ENCODE assay signal across 20 cellular contexts in the genomic region with DNA sequence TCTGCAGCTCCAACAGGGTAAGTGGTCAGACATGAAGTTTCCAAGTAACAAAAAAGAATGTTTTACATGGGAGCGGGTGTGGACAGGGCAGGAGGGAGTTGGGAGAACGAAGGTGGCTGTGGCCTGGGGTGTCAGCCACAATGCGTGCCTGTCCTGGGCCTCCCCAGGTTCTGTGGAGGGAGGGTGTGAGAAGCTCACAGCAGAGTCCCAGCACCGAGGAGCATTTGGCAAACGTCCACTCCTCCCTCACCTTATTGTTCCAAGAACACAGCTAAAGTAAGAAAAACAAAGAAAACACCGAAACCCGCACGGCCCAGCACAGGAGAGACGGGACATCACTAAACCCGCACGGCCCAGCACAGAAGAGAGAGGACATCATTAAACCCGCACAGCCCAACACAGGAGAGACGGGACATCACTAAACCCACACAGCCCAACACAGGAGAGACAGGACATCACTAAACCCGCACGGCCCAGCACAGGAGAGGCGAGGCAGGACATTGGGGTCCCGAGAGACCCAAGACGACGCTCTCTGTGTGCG.
DNase-seq lines count a peak whose midpoint lies in the region; ATAC-seq, FAIRE-seq and TF ChIP-seq lines count a peak whose summit lies in the region.
"Had no signal": no experiment of that assay in that cellular context is flagged by ENCODE, and none has a peak within 500 bp of the region (broad histone marks: within the 10 kb centered on the region; RNA-seq: fewer than 3 reads in every experiment).

No MANE protein-coding gene starts in this region.

- CTCF ChIA-PET in H1 (lab: Charles Lee; ENCODE audit: partially characterized antibody) = interaction anchor here (1.8 kb wide), 1 partner anchor 12 kb away, joined by 4 read pairs; no protein-coding TSS in a partner anchor
- CTCF ChIA-PET in CD8-positive, alpha-beta T cell (lab: Charles Lee) = no interaction called here

- no peaks in the 10 kb centered on the region for H3K9me3 Mint-ChIP-seq in nephron progenitor cell
- no peaks in the 10 kb centered on the region for H3K9me3 Mint-ChIP-seq in CD8-positive, alpha-beta T cell
- H3K9me3 Mint-ChIP-seq: activated CD8-positive, alpha-beta T cell treated with anti-CD3 and anti-CD28 coated beads for 36 hours; activated naive CD4-positive, alpha-beta T cell treated with anti-CD3 and anti-CD28 coated beads, Interleukin-2, amount 50 U/mL, for 24 hours had no signal

- WGBS in H1 (ENCODE audit: extremely low coverage in 1 of 2, insufficient coverage in 1 of 2, insufficient read length in 1 of 2, insufficient replicate concordance in 2 of 2, low coverage in 1 of 2, low lambda C conversion rate in 2 of 2, missing lambda C conversion rate in 1 of 2), 2 experiments = 84% methylated on average over 17 of the region's 20 CpGs; no CpG with 5 or more reads in 1 of the 2 experiments

- H3K18ac ChIP-seq in H1 (ENCODE audit: extremely low read depth, low read length) = no peak overlapping the region

- no peak for FAIRE-seq in H1 (lab: Jason Lieb, UNC)
- FAIRE-seq in urothelium cell line (lab: Jason Lieb, UNC) = peak; percentile 91
- FAIRE-seq: endothelial cell of umbilical vein, islet of Langerhans had no signal

- no peak overlapping the region for H2BK20ac ChIP-seq in H1 (ENCODE audit: low read length)

- peak overlapping the region; percentile 48; the same call in 1 of the 2 replicates for H2AK5ac ChIP-seq in H1 (ENCODE audit: low read depth, low read length)

- H3K4ac ChIP-seq in H1 (replicated peaks; ENCODE audit: insufficient read length, low read depth, low read length) = no peak overlapping the region

- H4K20me1 ChIP-seq in H1 (replicated peaks in 1 of 2; ENCODE audit: control insufficient read depth in 1 of 2, insufficient read depth in 2 of 2, low read length in 2 of 2) = peaks cover 0 to 6% of the 10 kb centered on the region in 2 experiments

- no peaks in the 10 kb centered on the region for H3K79me2 ChIP-seq in H1 (ENCODE audit: control insufficient read depth in 1 of 2, insufficient read depth in 2 of 2, low read length in 2 of 2)

- H3K79me1 ChIP-seq in H1 (ENCODE audit: low read depth, low read length) = peaks cover 3% of the 10 kb centered on the region; the same call in 1 of the 2 replicates

- no peak for TF ChIP-seq RAD21 in H1 (IDR thresholded peaks at IDR 0.05 in 1 of 2, conservative IDR thresholded peaks at IDR 0.05 in 1 of 2; ENCODE audit: low read depth in 2 of 2, low read length in 2 of 2)

- H3K27ac ChIP-seq in H1 (ENCODE audit: low read depth, low read length) = no peak overlapping the region
- H3K27ac ChIP-seq in CD8-positive, alpha-beta T cell (ENCODE audit: low read depth, low read length) = no peak overlapping the region
- H3K27ac ChIP-seq: cardiac muscle cell, gastroesophageal sphincter, SJCRH30, vagina had no signal

- no peak overlapping the region for H3K4me2 ChIP-seq in H1 (ENCODE audit: insufficient read depth in 1 of 2, low read depth in 2 of 2, low read length in 2 of 2)

- peak overlapping the region; percentile 75; the same call in 1 of the 2 replicates for H2BK5ac ChIP-seq in H1 (ENCODE audit: low read depth, low read length)

- no peaks in the 10 kb centered on the region for H3K9me3 ChIP-seq in H1 (ENCODE audit: insufficient read depth in 2 of 2, low read depth in 1 of 2, low read length in 1 of 2)
- no peaks in the 10 kb centered on the region for H3K9me3 ChIP-seq in CD8-positive, alpha-beta T cell (ENCODE audit: low read length)
- H3K9me3 ChIP-seq: gastroesophageal sphincter, HAP-1, SJCRH30, vagina had no signal

- H3K56ac ChIP-seq in H1 (replicated peaks; ENCODE audit: insufficient read length, low read depth, low read length) = no peak overlapping the region

- no peak for ATAC-seq in CD8-positive, alpha-beta T cell
- ATAC-seq: activated CD8-positive, alpha-beta T cell treated with anti-CD3 and anti-CD28 coated beads for 36 hours; gastroesophageal sphincter had no signal

- TF ChIP-seq CTCF in H1 (IDR thresholded peaks at IDR 0.05; ENCODE audit: control extremely low read depth in 1 of 3, insufficient read depth in 1 of 3, low read depth in 1 of 3, low read length in 3 of 3) = no peak
- TF ChIP-seq CTCF in nephron progenitor cell (IDR thresholded peaks at IDR 0.05) = no peak
- TF ChIP-seq CTCF in CD8-positive, alpha-beta T cell (IDR thresholded peaks at IDR 0.05) = no peak

- DNase-seq in activated naive CD4-positive, alpha-beta T cell treated with anti-CD3 and anti-CD28 coated beads, Interleukin-2, amount 50 U/mL, for 16 hours = peak; percentile 3
- no peak for DNase-seq in activated naive CD4-positive, alpha-beta T cell (lab: John Stamatoyannopoulos, UW)
- DNase-seq in H1 (ENCODE audit: low read depth in 1 of 2, low spot score in 2 of 2) = no peak
- DNase-seq in nephron progenitor cell = peak; percentile 3
- no peak for DNase-seq in urothelium cell line (ENCODE audit: low spot score)
- no peak for DNase-seq in CD8-positive, alpha-beta T cell
- no peak for DNase-seq in stimulated activated CD4-positive, alpha-beta T cell treated with anti-CD3 and anti-CD28 coated beads, Interleukin-12 subunit alpha, Interleukin-12 subunit beta, amount 100 ng/mL, for 4 hours
- no peak for DNase-seq in iPS-NIHi7 (ENCODE audit: extremely low spot score)
- DNase-seq: activated CD8-positive, alpha-beta T cell treated with anti-CD3 and anti-CD28 coated beads for 36 hours; NCI-H1048; retina; SJCRH30; stimulated activated CD4-positive, alpha-beta T cell treated with anti-CD3 and anti-CD28 coated beads, Interleukin-4, amount 100 ng/mL, for 1 hour had no signal

- H3K4me3 ChIP-seq in H1 (ENCODE audit: extremely low read depth in 1 of 4, insufficient read depth in 2 of 4, low read depth in 3 of 4, low read length in 4 of 4) = no peak overlapping the region
- H3K4me3 ChIP-seq in CD8-positive, alpha-beta T cell (ENCODE audit: low read depth, low read length) = no peak overlapping the region
- H3K4me3 ChIP-seq: cardiac muscle cell, gastroesophageal sphincter, HAP-1, SJCRH30, vagina had no signal

- no peak overlapping the region for H2BK12ac ChIP-seq in H1 (ENCODE audit: low read depth, low read length)

- no peaks in the 10 kb centered on the region for H3K27me3 Mint-ChIP-seq in nephron progenitor cell (ENCODE audit: low read depth, poor library complexity)
- H3K27me3 Mint-ChIP-seq in CD8-positive, alpha-beta T cell (ENCODE audit: low read depth) = no peaks in the 10 kb centered on the region
- H3K27me3 Mint-ChIP-seq: activated CD8-positive, alpha-beta T cell treated with anti-CD3 and anti-CD28 coated beads for 36 hours; activated naive CD4-positive, alpha-beta T cell treated with anti-CD3 and anti-CD28 coated beads, Interleukin-2, amount 50 U/mL, for 24 hours had no signal

- no peak for TF ChIP-seq POLR2A in H1 (IDR thresholded peaks at IDR 0.05; ENCODE audit: control extremely low read depth in 1 of 2, low read depth in 2 of 2, low read length in 2 of 2)

- H3K4me3 Mint-ChIP-seq in nephron progenitor cell = no peak overlapping the region
- no peak overlapping the region for H3K4me3 Mint-ChIP-seq in CD8-positive, alpha-beta T cell
- H3K4me3 Mint-ChIP-seq: activated CD8-positive, alpha-beta T cell treated with anti-CD3 and anti-CD28 coated beads for 36 hours; activated naive CD4-positive, alpha-beta T cell treated with anti-CD3 and anti-CD28 coated beads, Interleukin-2, amount 50 U/mL, for 24 hours had no signal

- no peak overlapping the region for H3K23ac ChIP-seq in H1 (ENCODE audit: insufficient read length)

- H4K5ac ChIP-seq in H1 (ENCODE audit: insufficient read length, low read depth, low read length) = no peak overlapping the region

- TF ChIP-seq EP300 in H1 (IDR thresholded peaks at IDR 0.05; ENCODE audit: borderline replicate concordance in 1 of 2, low read depth in 2 of 2, low read length in 2 of 2) = no peak

- peak overlapping the region; percentile 88 for H3K27ac Mint-ChIP-seq in nephron progenitor cell
- H3K27ac Mint-ChIP-seq in CD8-positive, alpha-beta T cell = no peak overlapping the region
- H3K27ac Mint-ChIP-seq: activated CD8-positive, alpha-beta T cell treated with anti-CD3 and anti-CD28 coated beads for 36 hours; activated naive CD4-positive, alpha-beta T cell treated with anti-CD3 and anti-CD28 coated beads, Interleukin-2, amount 50 U/mL, for 24 hours had no signal

- no peak overlapping the region for H2AFZ ChIP-seq in H1 (ENCODE audit: low read length)

- no peak overlapping the region for H4K8ac ChIP-seq in H1 (ENCODE audit: extremely low read depth, insufficient read depth, low read length)

- H4K91ac ChIP-seq in H1 (replicated peaks; ENCODE audit: insufficient read length, low read length) = no peak overlapping the region

- no peaks in the 10 kb centered on the region; a peak in 1 of 7 replicates for H3K4me1 ChIP-seq in H1 (replicated peaks in 1 of 4; ENCODE audit: control insufficient read depth in 3 of 4, insufficient read depth in 4 of 4, low read length in 3 of 4)
- H3K4me1 ChIP-seq in CD8-positive, alpha-beta T cell (ENCODE audit: insufficient read depth, low read length) = no peaks in the 10 kb centered on the region
- H3K4me1 ChIP-seq: HAP-1, vagina had no signal

- H3K27me3 ChIP-seq in H1 (replicated peaks in 1 of 4; ENCODE audit: control insufficient read depth in 3 of 4, extremely low read depth in 1 of 4, insufficient read depth in 3 of 4, low read length in 3 of 4) = no peaks in the 10 kb centered on the region
- no peaks in the 10 kb centered on the region for H3K27me3 ChIP-seq in CD8-positive, alpha-beta T cell (ENCODE audit: insufficient read depth, low read length)
- H3K27me3 ChIP-seq: cardiac muscle cell, gastroesophageal sphincter, SJCRH30, vagina had no signal

- intact Hi-C loops in CD8-positive, alpha-beta T cell (cut with DNase I, micrococcal nuclease) = no loop called here

- H3K36me3 Mint-ChIP-seq in nephron progenitor cell (ENCODE audit: low read depth) = no peaks in the 10 kb centered on the region
- H3K36me3 Mint-ChIP-seq in CD8-positive, alpha-beta T cell = peaks cover 5% of the 10 kb centered on the region
- H3K36me3 Mint-ChIP-seq: activated naive CD4-positive, alpha-beta T cell treated with anti-CD3 and anti-CD28 coated beads, Interleukin-2, amount 50 U/mL, for 24 hours had no signal

- no peaks in the 10 kb centered on the region for H3K23me2 ChIP-seq in H1 (ENCODE audit: low read depth, low read length)

- no peak overlapping the region for H2BK15ac ChIP-seq in H1 (ENCODE audit: low read length)

- H3K36me3 ChIP-seq in H1 (ENCODE audit: control insufficient read depth in 2 of 4, insufficient read depth in 4 of 4, low read length in 3 of 4) = no peaks in the 10 kb centered on the region
- H3K36me3 ChIP-seq in CD8-positive, alpha-beta T cell (ENCODE audit: insufficient read depth, low read length) = no peaks in the 10 kb centered on the region
- H3K36me3 ChIP-seq: cardiac muscle cell, HAP-1, SJCRH30, vagina had no signal

- no peak overlapping the region for H3K9ac ChIP-seq in H1 (replicated peaks in 1 of 4; ENCODE audit: extremely low read depth in 1 of 4, low read depth in 3 of 4, low read length in 3 of 4)

- H2BK120ac ChIP-seq in H1 (replicated peaks; ENCODE audit: low read depth, low read length) = no peak overlapping the region

- POLR2A ChIA-PET in H1 (lab: Charles Lee; ENCODE audit: partially characterized antibody) = no interaction called here
- POLR2A ChIA-PET in CD8-positive, alpha-beta T cell (lab: Charles Lee) = no interaction called here

- H3K4me1 Mint-ChIP-seq in nephron progenitor cell = peaks cover 57% of the 10 kb centered on the region
- H3K4me1 Mint-ChIP-seq in CD8-positive, alpha-beta T cell (ENCODE audit: low read depth) = peaks cover 2% of the 10 kb centered on the region
- H3K4me1 Mint-ChIP-seq: activated naive CD4-positive, alpha-beta T cell treated with anti-CD3 and anti-CD28 coated beads, Interleukin-2, amount 50 U/mL, for 24 hours had no signal

- H3K14ac ChIP-seq in H1 (ENCODE audit: insufficient read length) = no peak overlapping the region

Comparison
In these comparisons a context has a peak if more than half of its experiments do, and no peak if none do; other contexts are left out.
1. DNase-seq: peak in activated naive CD4-positive, alpha-beta T cell treated with anti-CD3 and anti-CD28 coated beads, Interleukin-2, amount 50 U/mL, for 16 hours (single experiment) and nephron progenitor cell (single experiment); none in activated naive CD4-positive, alpha-beta T cell (0 of 4), H1 (0 of 2), urothelium cell line (single experiment), CD8-positive, alpha-beta T cell (0 of 7), stimulated activated CD4-positive, alpha-beta T cell treated with anti-CD3 and anti-CD28 coated beads, Interleukin-12 subunit alpha, Interleukin-12 subunit beta, amount 100 ng/mL, for 4 hours (single experiment) and iPS-NIHi7 (single experiment).